In genomic region chr15:55322452-55322851, GRCh38 we compare ENCODE assay signal across 17 cellular contexts.
"Had no signal": no experiment of that assay in that cellular context is flagged by ENCODE, and none has a peak within 500 bp of the region (broad histone marks: within the 10 kb centered on the region; RNA-seq: fewer than 3 reads in every experiment).

No MANE protein-coding gene starts in this region.

- ATAC-seq: foreskin keratinocyte, heart left ventricle had no signal

- H3K27ac ChIP-seq: cardiac muscle cell, colonic mucosa, foreskin keratinocyte, heart left ventricle, ovary, thoracic aorta, VCaP had no signal

- H3K4me3 Mint-ChIP-seq: activated naive CD4-positive, alpha-beta T cell treated with anti-CD3 and anti-CD28 coated beads, Interleukin-2, amount 10 ng/mL, durations not matched to agents 7 days and 5 days; nephron progenitor cell had no signal

- H3K27ac Mint-ChIP-seq: activated naive CD4-positive, alpha-beta T cell treated with anti-CD3 and anti-CD28 coated beads, Interleukin-2, amount 10 ng/mL, durations not matched to agents 7 days and 5 days; activated T-helper 2 cell treated with anti-CD3 and anti-CD28 coated beads, Interferon-gamma antibody, Interleukin-2, Interleukin-4, amounts not matched to agents 10 μg/mL and 5 μg/mL and 100 μg/mL, durations not matched to agents 14 hours and 24 hours and 36 hours; nephron progenitor cell had no signal

- H3K27me3 Mint-ChIP-seq: activated naive CD4-positive, alpha-beta T cell treated with anti-CD3 and anti-CD28 coated beads, Interleukin-2, amount 10 ng/mL, durations not matched to agents 7 days and 5 days had no signal

- DNase-seq: activated CD4-positive, alpha-beta T cell treated with anti-CD3 and anti-CD28 coated beads for 4 hours; activated naive CD4-positive, alpha-beta T cell treated with anti-CD3 and anti-CD28 coated beads, Interleukin-2, amount 10 ng/mL, durations not matched to agents 7 days and 5 days; colonic mucosa; effector CD4-positive, alpha-beta T cell; foreskin keratinocyte; heart left ventricle; mesenchymal stem cell; nephron progenitor cell; ovary; stimulated activated CD4-positive, alpha-beta T cell treated with anti-CD3 and anti-CD28 coated beads, Interleukin-4, amount 100 ng/mL, for 1 hour; stimulated activated CD8-positive, alpha-beta memory T cell treated with anti-CD3 and anti-CD28 coated beads, Interleukin-4, amount 100 ng/mL, for 48 hours; stomach; T-helper 9 cell had no signal

- H3K9me3 Mint-ChIP-seq: activated naive CD4-positive, alpha-beta T cell treated with anti-CD3 and anti-CD28 coated beads, Interleukin-2, amount 10 ng/mL, durations not matched to agents 7 days and 5 days; activated T-helper 2 cell treated with anti-CD3 and anti-CD28 coated beads, Interferon-gamma antibody, Interleukin-2, Interleukin-4, amounts not matched to agents 10 μg/mL and 5 μg/mL and 100 μg/mL, durations not matched to agents 14 hours and 24 hours and 36 hours; nephron progenitor cell had no signal
